ENCODE assay signal across 16 cellular contexts in genomic region chr10:75062900-75063299, GRCh38.
"Had no signal": no experiment of that assay in that cellular context is flagged by ENCODE, and none has a peak within 500 bp of the region (broad histone marks: within the 10 kb centered on the region; RNA-seq: fewer than 3 reads in every experiment).

No MANE protein-coding gene starts in this region.

- DNase-seq: activated CD4-positive, alpha-beta T cell treated with anti-CD3 and anti-CD28 coated beads, Interleukin-2, amount 50 U/mL, for 1 hour; activated CD4-positive, CD25-positive, alpha-beta regulatory T cell; activated CD8-positive, alpha-beta memory T cell treated with anti-CD3 and anti-CD28 coated beads, Interleukin-2, amount 10 ng/mL, durations not matched to agents 7 days and 5 days; activated effector memory CD4-positive, alpha-beta T cell treated with anti-CD3 and anti-CD28 coated beads, Interleukin-2, amount 50 U/mL, for 16 hours; activated T-cell treated with anti-CD3 and anti-CD28 coated beads, Interleukin-2, amount 50 U/mL, for 24 hours; amniotic stem cell; effector memory CD8-positive, alpha-beta T cell; immature natural killer cell; right cardiac atrium; stimulated activated CD4-positive, alpha-beta T cell treated with anti-CD3 and anti-CD28 coated beads, Interleukin-2, amount 100 ng/mL, for 24 hours; stimulated activated naive B cell treated with anti-CD40 and anti-IgM and Interleukin-4, amounts not matched to agents 10 μg/mL and 1 μg/mL and 100 μg/mL, for 72 hours had no signal

- H3K27ac Mint-ChIP-seq: activated CD8-positive, alpha-beta memory T cell treated with anti-CD3 and anti-CD28 coated beads, Interleukin-2, amount 10 ng/mL, durations not matched to agents 7 days and 5 days; activated T-cell treated with anti-CD3 and anti-CD28 coated beads, Interleukin-2, amount 50 U/mL, for 24 hours; dendritic cell treated with granulocyte-macrophage colony-stimulating factor and Interleukin-4, amounts not matched to agents 40 ng/mL and 50 ng/mL, for 4 days; effector memory CD8-positive, alpha-beta T cell; immature natural killer cell; stimulated activated naive B cell treated with anti-CD40 and anti-IgM and Interleukin-4, amounts not matched to agents 10 μg/mL and 1 μg/mL and 100 μg/mL, for 72 hours had no signal

- H3K4me1 Mint-ChIP-seq: activated CD8-positive, alpha-beta memory T cell treated with anti-CD3 and anti-CD28 coated beads, Interleukin-2, amount 10 ng/mL, durations not matched to agents 7 days and 5 days; immature natural killer cell; neural crest cell; stimulated activated naive B cell treated with anti-CD40 and anti-IgM and Interleukin-4, amounts not matched to agents 10 μg/mL and 1 μg/mL and 100 μg/mL, for 72 hours had no signal

- H3K9me3 Mint-ChIP-seq: activated naive CD4-positive, alpha-beta T cell treated with anti-CD3 and anti-CD28 coated beads, Interleukin-2, amount 50 U/mL, for 72 hours; activated T-cell treated with anti-CD3 and anti-CD28 coated beads, Interleukin-2, amount 50 U/mL, for 24 hours; dendritic cell treated with granulocyte-macrophage colony-stimulating factor and Interleukin-4, amounts not matched to agents 40 ng/mL and 50 ng/mL, for 4 days; effector memory CD8-positive, alpha-beta T cell; neural crest cell had no signal

- H3K36me3 ChIP-seq: tibial nerve had no signal

- ATAC-seq: activated CD8-positive, alpha-beta memory T cell treated with anti-CD3 and anti-CD28 coated beads, Interleukin-2, amount 10 ng/mL, durations not matched to agents 7 days and 5 days; activated naive CD4-positive, alpha-beta T cell treated with anti-CD3 and anti-CD28 coated beads, Interleukin-2, amount 50 U/mL, for 72 hours; body of pancreas; effector memory CD8-positive, alpha-beta T cell; stimulated activated naive B cell treated with anti-CD40 and anti-IgM and Interleukin-4, amounts not matched to agents 10 μg/mL and 1 μg/mL and 100 μg/mL, for 72 hours had no signal

- H3K4me3 Mint-ChIP-seq: activated CD8-positive, alpha-beta memory T cell treated with anti-CD3 and anti-CD28 coated beads, Interleukin-2, amount 10 ng/mL, durations not matched to agents 7 days and 5 days; activated T-cell treated with anti-CD3 and anti-CD28 coated beads, Interleukin-2, amount 50 U/mL, for 24 hours; dendritic cell treated with granulocyte-macrophage colony-stimulating factor and Interleukin-4, amounts not matched to agents 40 ng/mL and 50 ng/mL, for 4 days; effector memory CD8-positive, alpha-beta T cell; immature natural killer cell; neural crest cell; stimulated activated naive B cell treated with anti-CD40 and anti-IgM and Interleukin-4, amounts not matched to agents 10 μg/mL and 1 μg/mL and 100 μg/mL, for 72 hours had no signal

- H3K27me3 Mint-ChIP-seq: activated CD8-positive, alpha-beta memory T cell treated with anti-CD3 and anti-CD28 coated beads, Interleukin-2, amount 10 ng/mL, durations not matched to agents 7 days and 5 days; activated T-cell treated with anti-CD3 and anti-CD28 coated beads, Interleukin-2, amount 50 U/mL, for 24 hours; dendritic cell treated with granulocyte-macrophage colony-stimulating factor and Interleukin-4, amounts not matched to agents 40 ng/mL and 50 ng/mL, for 4 days; effector memory CD8-positive, alpha-beta T cell; stimulated activated naive B cell treated with anti-CD40 and anti-IgM and Interleukin-4, amounts not matched to agents 10 μg/mL and 1 μg/mL and 100 μg/mL, for 72 hours had no signal

- H3K27ac ChIP-seq: body of pancreas had no signal

- H3K27me3 ChIP-seq: body of pancreas, tibial nerve had no signal

- H3K9me3 ChIP-seq: body of pancreas, tibial nerve had no signal

- H3K4me3 ChIP-seq: body of pancreas, tibial nerve had no signal

- H3K36me3 Mint-ChIP-seq: activated CD8-positive, alpha-beta memory T cell treated with anti-CD3 and anti-CD28 coated beads, Interleukin-2, amount 10 ng/mL, durations not matched to agents 7 days and 5 days; activated naive CD4-positive, alpha-beta T cell treated with anti-CD3 and anti-CD28 coated beads, Interleukin-2, amount 50 U/mL, for 72 hours; immature natural killer cell; stimulated activated naive B cell treated with anti-CD40 and anti-IgM and Interleukin-4, amounts not matched to agents 10 μg/mL and 1 μg/mL and 100 μg/mL, for 72 hours had no signal

- H3K4me1 ChIP-seq: body of pancreas, tibial nerve had no signal
